ENCODE assay signal across 9 cellular contexts in genomic region chr1:153791856-153792253, GRCh38. TPM values are rescaled to one million over a fixed set of nuclear protein-coding genes. Genes with fewer than 3 reads are reported as not detected.
DNase-seq lines count a peak whose midpoint lies in the region; ATAC-seq, FAIRE-seq and TF ChIP-seq lines count a peak whose summit lies in the region.
"Had no signal": no experiment of that assay in that cellular context is flagged by ENCODE, and none has a peak within 500 bp of the region (broad histone marks: within the 10 kb centered on the region; RNA-seq: fewer than 3 reads in every experiment).

No MANE protein-coding gene starts in this region.

- no peaks in the 10 kb centered on the region for H3K36me3 ChIP-seq in MM.1S (replicated peaks; ENCODE audit: insufficient read depth, low read length)
- no peaks in the 10 kb centered on the region for H3K36me3 ChIP-seq in K562 (ENCODE audit: control insufficient read depth, insufficient read depth, low read length)
- H3K36me3 ChIP-seq in neutrophil, result no peaks in the 10 kb centered on the region

- no peak for TF ChIP-seq RAD21 in K562 (CRISPR knock-in tag; conservative IDR thresholded peaks at IDR 0.05 in 1 of 2, IDR thresholded peaks at IDR 0.05 in 1 of 2)

- CTCF ChIA-PET in K562 (lab: Yijun Ruan, JAX; ENCODE audit: low intra/inter-chr PET ratio), result no interaction called here

- intact Hi-C loops in K562 (cut with micrococcal nuclease), result no loop called here

- H3K4me2 ChIP-seq in MM.1S (ENCODE audit: low read depth, low read length), result peak overlapping the region; percentile 56
- H3K4me2 ChIP-seq in K562 (ENCODE audit: insufficient read depth, low read length), result no peak overlapping the region

- no peaks in the 10 kb centered on the region for H3K27me3 ChIP-seq in MM.1S (replicated peaks; ENCODE audit: insufficient read depth, low read length)
- H3K27me3 ChIP-seq in K562 (ENCODE audit: control insufficient read depth in 2 of 2, insufficient read depth in 2 of 2, low read length in 2 of 2), result no peaks in the 10 kb centered on the region
- H3K27me3 ChIP-seq in neutrophil, result no peaks in the 10 kb centered on the region

- ATAC-seq in K562, result no peak

- no peak for TF ChIP-seq POLR2A in K562 (conservative IDR thresholded peaks at IDR 0.05)

- BruUV-seq in K562 (replicated peaks; lab: Mats Ljungman, UMichigan), result no TSS peak

- no peak for FAIRE-seq in K562 (lab: Jason Lieb, UNC)

- peaks cover 27% of the 10 kb centered on the region for H3F3A ChIP-seq in MM.1S (ENCODE audit: insufficient read depth, low read length)

- H3K4me3 ChIP-seq in MM.1S (ENCODE audit: low read length), result no peak overlapping the region; the same call in 1 of the 2 replicates
- no peak overlapping the region for H3K4me3 ChIP-seq in K562
- peak overlapping the region; percentile 57 to 61 for H3K4me3 ChIP-seq in neutrophil (ENCODE audit: low read depth in 1 of 2, low read length in 1 of 2)

- DNase-seq in Daoy (ENCODE audit: low read depth) (peak; percentile 61), MM.1S (no peak), K562 (ENCODE audit: extremely low read depth in 1 of 4, low spot score in 3 of 4) (no peak), NCI-H446 treated with DMSO at 0.1 percent for 48 hours (lab: John Stamatoyannopoulos, UW) (no peak), inferior parietal cortex (ENCODE audit: extremely low spot score) (no peak)
- no peak for DNase-seq in central memory CD4-positive, alpha-beta T cell
- DNase-seq in stimulated activated CD4-positive, alpha-beta T cell treated with anti-CD3 and anti-CD28 coated beads, Interleukin-2, amount 100 ng/mL, for 48 hours, result no peak
- DNase-seq: nucleus accumbens had no signal

- H2AFZ ChIP-seq in MM.1S (ENCODE audit: low read length) (peak overlapping the region; percentile 35), K562 (ENCODE audit: low read depth, low read length) (0 out of 2 replicates have a peak overlapping the region, but pooled peaks have one; percentile 80)

- in situ Hi-C loops in K562 (cut with MboI), result no loop called here

- no peaks in the 10 kb centered on the region for H3K9me2 ChIP-seq in MM.1S (replicated peaks; ENCODE audit: insufficient read depth, low read length)

- H3K4me1 ChIP-seq in MM.1S (ENCODE audit: low read length) (peaks cover 31% of the 10 kb centered on the region), K562 (replicated peaks in 1 of 2; ENCODE audit: control insufficient read depth in 2 of 2, insufficient read depth in 2 of 2, low read length in 2 of 2) (peaks cover 7 to 49% of the 10 kb centered on the region in 2 experiments), neutrophil (ENCODE audit: control insufficient read depth in 1 of 2, insufficient read depth in 1 of 2, low read depth in 1 of 2, low read length in 1 of 2) (peaks cover 40 to 41% of the 10 kb centered on the region in 2 experiments)

- H3K27ac ChIP-seq in MM.1S (ENCODE audit: low read length) (peak overlapping the region; percentile 73), K562 (ENCODE audit: extremely low read depth, low read depth, low read length) (no peak overlapping the region), neutrophil (peak overlapping the region; percentile 91)

- H3K9ac ChIP-seq in MM.1S (ENCODE audit: low read length), result peak overlapping the region; percentile 41
- H3K9ac ChIP-seq in K562 (ENCODE audit: insufficient read depth in 1 of 2, low read depth in 2 of 2, low read length in 2 of 2), result peak overlapping the region in 1 of 2 experiments; percentile 55; a peak in 2 of 4 replicates

- H3K9me3 ChIP-seq in MM.1S (replicated peaks; ENCODE audit: insufficient read depth, low read length) (no peaks in the 10 kb centered on the region), K562 (replicated peaks; ENCODE audit: control insufficient read depth, insufficient read depth, low read depth, low read length) (no peaks in the 10 kb centered on the region), neutrophil (no peaks in the 10 kb centered on the region)

- no peak for TF ChIP-seq EP300 in K562 (IDR thresholded peaks at IDR 0.05; ENCODE audit: low read length)

- H3K9me1 ChIP-seq in K562 (ENCODE audit: control insufficient read depth, insufficient read depth, low read length), result no peaks in the 10 kb centered on the region

- no peaks in the 10 kb centered on the region for H4K20me1 ChIP-seq in MM.1S (ENCODE audit: insufficient read depth, low read length)
- H4K20me1 ChIP-seq in K562 (replicated peaks; ENCODE audit: control insufficient read depth, insufficient read depth, low read length), result no peaks in the 10 kb centered on the region

- H3K79me2 ChIP-seq in MM.1S (ENCODE audit: low read length), result no peaks in the 10 kb centered on the region
- no peaks in the 10 kb centered on the region for H3K79me2 ChIP-seq in K562 (ENCODE audit: control insufficient read depth, insufficient read depth, low read length)

- TF ChIP-seq CTCF in MM.1S (IDR thresholded peaks at IDR 0.05; ENCODE audit: low read length) (no peak), K562 (IDR thresholded peaks at IDR 0.05 in 2 of 3, conservative IDR thresholded peaks at IDR 0.05 in 1 of 3; ENCODE audit: insufficient read depth in 2 of 3, low read depth in 1 of 3, low read length in 3 of 3) (no peak), neutrophil (IDR thresholded peaks at IDR 0.05) (no peak)

- POLR2A ChIA-PET in K562 (lab: Yijun Ruan, JAX), result interaction anchor here (0.7 to 1.8 kb wide), 4 partner anchors 10 to 199 kb away, joined by 3 to 7 read pairs (median 3); partner anchors contain the start of gene RPS27

- WGBS in K562 (ENCODE audit: insufficient coverage, low coverage, missing lambda C conversion rate), result 65% methylated on average over 14 of the region's 14 CpGs

RNA-seq across cellular contexts. Expression of gene SLC27A3, which starts 16.6 kb away (rescaled TPM):
- 3.2 and 3.3 TPM in 2 replicates for total RNA-seq in Daoy (2014; rRNA removed; shearing (Covaris generic))
- total RNA-seq in K562 (2011; cell fraction: chromatin; rRNA removed; ENCODE audit: low replicate concordance), result 12.5 and 30.3 TPM in 2 replicates
- 16.4 and 17.8 TPM in 2 replicates for total RNA-seq in K562 (2011; cell fraction: nucleolus; rRNA removed)
- 10.8 and 15.5 TPM in 2 replicates for total RNA-seq in K562 (2011; cell fraction: nucleoplasm; rRNA removed)
- total RNA-seq in K562 (2014; rRNA removed) (1.2 and 4.0 TPM in 2 replicates), K562 (2014; rRNA removed; fragmentation: Illumina TruSeq; extraction: Trizol) (1.6 and 2.6 TPM in 2 replicates), K562 (2015; rRNA removed; fragmentation: Illumina TruSeq; extraction: Trizol) (2.1 and 3.0 TPM in 2 replicates), K562 (2021) (2.8 and 3.6 TPM in 2 replicates)
- polyA plus RNA-seq in K562 (2011; rRNA removed) (4.1 and 4.3 TPM in 2 replicates), K562 (2014; fragmentation: Illumina TruSeq; extraction: Trizol) (4.7 and 4.9 TPM in 2 replicates), K562 (2014; fragmentation: Nextera tagmentation; extraction: Ambion mirVana) (under 1 TPM; 0.57 to 0.79 TPM), K562 (2014; rRNA removed) (4.3 and 5.2 TPM in 2 replicates)
- 4.4 and 4.6 TPM in 2 replicates for polyA plus RNA-seq in K562 (2011; cell fraction: cytosol; rRNA removed)
- 27.9 and 39.9 TPM in 2 replicates for polyA plus RNA-seq in K562 (2011; cell fraction: nucleus; rRNA removed)
- 5.5 and 7.3 TPM in 2 replicates for polyA plus RNA-seq in K562 (2012)
- polyA minus RNA-seq in K562 (2011; rRNA and poly(A)+ RNA removed), result 3.5 and 3.8 TPM in 2 replicates
- 3.2 and 4.8 TPM in 2 replicates for polyA minus RNA-seq in K562 (2011; cell fraction: cytosol; rRNA and poly(A)+ RNA removed)
- polyA minus RNA-seq in K562 (2011; cell fraction: nucleus; rRNA and poly(A)+ RNA removed), result 2.7 and 4.0 TPM in 2 replicates

Comparison
In these comparisons a context has a peak if more than half of its experiments do, and no peak if none do; other contexts are left out.
1. H3K4me3 ChIP-seq: peak in neutrophil (2 of 2); none in MM.1S (single experiment) and K562 (single experiment).